In genomic region chr12:70272510-70272909, GRCh38 we compare ENCODE assay signal across 13 cellular contexts.
"Had no signal": no experiment of that assay in that cellular context is flagged by ENCODE, and none has a peak within 500 bp of the region (broad histone marks: within the 10 kb centered on the region; RNA-seq: fewer than 3 reads in every experiment).

No MANE protein-coding gene starts in this region.

- H3K27ac ChIP-seq: body of pancreas, foreskin keratinocyte, transverse colon had no signal

- H3K36me3 ChIP-seq: transverse colon had no signal

- H3K4me3 ChIP-seq: body of pancreas, transverse colon had no signal

- H3K27ac Mint-ChIP-seq: stimulated activated naive B cell treated with anti-CD40 and anti-IgM and Interleukin-4, amounts not matched to agents 10 μg/mL and 1 μg/mL and 100 μg/mL, for 72 hours had no signal

- DNase-seq: activated CD4-positive, alpha-beta T cell treated with anti-CD3 and anti-CD28 coated beads, Interleukin-2, amount 50 U/mL, for 48 hours; activated naive CD4-positive, alpha-beta T cell treated with anti-CD3 and anti-CD28 coated beads, Interleukin-2, amount 50 U/mL, for 16 hours; activated T-cell treated with anti-CD3 and anti-CD28 coated beads, Interleukin-2, amount 50 U/mL, for 24 hours; amygdala; body of pancreas; cortex of kidney; effector memory CD4-positive, alpha-beta T cell; foreskin keratinocyte; stimulated activated CD4-positive, alpha-beta T cell treated with anti-CD3 and anti-CD28 coated beads, Interleukin-2, amount 100 ng/mL, for 48 hours; stimulated activated naive B cell treated with anti-CD40 and anti-IgM and Interleukin-4, amounts not matched to agents 10 μg/mL and 1 μg/mL and 100 μg/mL, for 72 hours; T-helper 1 cell; transverse colon had no signal

- H3K27me3 Mint-ChIP-seq: activated T-cell treated with anti-CD3 and anti-CD28 coated beads, Interleukin-2, amount 50 U/mL, for 24 hours; stimulated activated naive B cell treated with anti-CD40 and anti-IgM and Interleukin-4, amounts not matched to agents 10 μg/mL and 1 μg/mL and 100 μg/mL, for 72 hours had no signal

- H3K27me3 ChIP-seq: body of pancreas, foreskin keratinocyte, transverse colon had no signal

- H3K9me3 ChIP-seq: body of pancreas, transverse colon had no signal

- H3K4me1 ChIP-seq: foreskin keratinocyte had no signal

- ATAC-seq: body of pancreas; foreskin keratinocyte; SK-N-SH treated with all-trans-retinoic acid at 6 μM for 48 hours; stimulated activated naive B cell treated with anti-CD40 and anti-IgM and Interleukin-4, amounts not matched to agents 10 μg/mL and 1 μg/mL and 100 μg/mL, for 72 hours had no signal

- H3K4me3 Mint-ChIP-seq: activated T-cell treated with anti-CD3 and anti-CD28 coated beads, Interleukin-2, amount 50 U/mL, for 24 hours; stimulated activated naive B cell treated with anti-CD40 and anti-IgM and Interleukin-4, amounts not matched to agents 10 μg/mL and 1 μg/mL and 100 μg/mL, for 72 hours had no signal
